In genomic region chr15:56051700-56052099, GRCh38 we compare ENCODE assay signal across 31 cellular contexts.
"Had no signal": no experiment of that assay in that cellular context is flagged by ENCODE, and none has a peak within 500 bp of the region (broad histone marks: within the 10 kb centered on the region; RNA-seq: fewer than 3 reads in every experiment).

No MANE protein-coding gene starts in this region.

- H3K27ac Mint-ChIP-seq: activated CD4-positive, alpha-beta memory T cell treated with anti-CD3 and anti-CD28 coated beads for 36 hours; activated CD4-positive, alpha-beta T cell treated with anti-CD3 and anti-CD28 coated beads for 36 hours; activated CD4-positive, alpha-beta T cell treated with anti-CD3 and anti-CD28 coated beads, Interleukin-2, amount 10 ng/mL, durations not matched to agents 24 days and 14 days; activated CD8-positive, alpha-beta memory T cell treated with anti-CD3 and anti-CD28 coated beads, Interleukin-2, amount 10 ng/mL, durations not matched to agents 7 days and 5 days; activated CD8-positive, alpha-beta T cell treated with anti-CD3 and anti-CD28 coated beads, Interleukin-2, amount 10 ng/mL, durations not matched to agents 7 days and 5 days; activated naive CD4-positive, alpha-beta T cell treated with anti-CD3 and anti-CD28 coated beads, Interleukin-2, amount 10 ng/mL, durations not matched to agents 7 days and 5 days; activated naive CD4-positive, alpha-beta T cell treated with anti-CD3 and anti-CD28 coated beads, Interleukin-2, amount 50 U/mL, for 72 hours; activated naive CD8-positive, alpha-beta T cell treated with anti-CD3 and anti-CD28 coated beads, Interleukin-2, amount 10 ng/mL, durations not matched to agents 7 days and 5 days; activated T-cell treated with anti-CD3 and anti-CD28 coated beads, Interleukin-2, amount 50 U/mL, for 72 hours; dendritic cell treated with granulocyte-macrophage colony-stimulating factor and Interleukin-4, amounts not matched to agents 40 ng/mL and 50 ng/mL, for 4 days; endodermal cell had no signal

- DNase-seq: activated CD4-positive, alpha-beta memory T cell treated with anti-CD3 and anti-CD28 coated beads for 36 hours; activated CD4-positive, alpha-beta T cell treated with anti-CD3 and anti-CD28 coated beads for 36 hours; activated CD4-positive, alpha-beta T cell treated with anti-CD3 and anti-CD28 coated beads, Interleukin-2, amount 10 ng/mL, durations not matched to agents 24 days and 14 days; activated CD4-positive, CD25-positive, alpha-beta regulatory T cell; activated CD4-positive, CD25-positive, alpha-beta regulatory T cell treated with anti-CD3 and anti-CD28 coated beads, Interleukin-2, amount 50 U/mL, for 72 hours; activated CD8-positive, alpha-beta memory T cell treated with anti-CD3 and anti-CD28 coated beads, Interleukin-2, amount 10 ng/mL, durations not matched to agents 7 days and 5 days; activated CD8-positive, alpha-beta memory T cell treated with anti-CD3 and anti-CD28 coated beads, Interleukin-2, amount 50 U/mL, for 4 hours; activated CD8-positive, alpha-beta T cell treated with anti-CD3 and anti-CD28 coated beads, Interleukin-2, amount 10 ng/mL, durations not matched to agents 7 days and 5 days; activated gamma-delta T cell; activated naive CD4-positive, alpha-beta T cell; activated naive CD4-positive, alpha-beta T cell treated with anti-CD3 and anti-CD28 coated beads, Interleukin-2, amount 10 ng/mL, durations not matched to agents 7 days and 5 days; activated naive CD8-positive, alpha-beta T cell treated with anti-CD3 and anti-CD28 coated beads, Interleukin-2, amount 10 ng/mL, durations not matched to agents 7 days and 5 days; activated T-cell treated with anti-CD3 and anti-CD28 coated beads, Interleukin-2, amount 50 U/mL, for 1 hour; activated T-cell treated with anti-CD3 and anti-CD28 coated beads, Interleukin-2, amount 50 U/mL, for 72 hours; amniotic stem cell; anterior cingulate cortex; brain microvascular endothelial cell; dorsolateral prefrontal cortex; effector memory CD4-positive, alpha-beta T cell; endodermal cell; esophagus squamous epithelium; foreskin melanocyte; heart right ventricle; T-helper 2 cell had no signal

- H3K27me3 ChIP-seq: brain microvascular endothelial cell, dorsolateral prefrontal cortex, esophagus squamous epithelium, gastroesophageal sphincter, heart right ventricle had no signal

- H3K36me3 Mint-ChIP-seq: activated CD4-positive, alpha-beta memory T cell treated with anti-CD3 and anti-CD28 coated beads for 36 hours; activated CD8-positive, alpha-beta memory T cell treated with anti-CD3 and anti-CD28 coated beads, Interleukin-2, amount 10 ng/mL, durations not matched to agents 7 days and 5 days; activated naive CD4-positive, alpha-beta T cell treated with anti-CD3 and anti-CD28 coated beads, Interleukin-2, amount 10 ng/mL, durations not matched to agents 7 days and 5 days; activated naive CD4-positive, alpha-beta T cell treated with anti-CD3 and anti-CD28 coated beads, Interleukin-2, amount 50 U/mL, for 72 hours; activated naive CD8-positive, alpha-beta T cell treated with anti-CD3 and anti-CD28 coated beads, Interleukin-2, amount 10 ng/mL, durations not matched to agents 7 days and 5 days had no signal

- H3K27me3 Mint-ChIP-seq: activated CD4-positive, alpha-beta memory T cell treated with anti-CD3 and anti-CD28 coated beads for 36 hours; activated CD4-positive, alpha-beta T cell treated with anti-CD3 and anti-CD28 coated beads for 36 hours; activated CD8-positive, alpha-beta memory T cell treated with anti-CD3 and anti-CD28 coated beads, Interleukin-2, amount 10 ng/mL, durations not matched to agents 7 days and 5 days; activated naive CD4-positive, alpha-beta T cell treated with anti-CD3 and anti-CD28 coated beads, Interleukin-2, amount 10 ng/mL, durations not matched to agents 7 days and 5 days; central memory CD8-positive, alpha-beta T cell had no signal

- ATAC-seq: activated CD4-positive, alpha-beta T cell treated with anti-CD3 and anti-CD28 coated beads for 36 hours; activated CD8-positive, alpha-beta memory T cell treated with anti-CD3 and anti-CD28 coated beads, Interleukin-2, amount 10 ng/mL, durations not matched to agents 7 days and 5 days; activated CD8-positive, alpha-beta T cell treated with anti-CD3 and anti-CD28 coated beads, Interleukin-2, amount 10 ng/mL, durations not matched to agents 7 days and 5 days; activated naive CD4-positive, alpha-beta T cell treated with anti-CD3 and anti-CD28 coated beads, Interleukin-2, amount 50 U/mL, for 72 hours; gastroesophageal sphincter; heart right ventricle had no signal

- H3K36me3 ChIP-seq: brain microvascular endothelial cell, esophagus squamous epithelium, gastroesophageal sphincter, heart right ventricle had no signal

- H3K4me3 Mint-ChIP-seq: activated CD4-positive, alpha-beta memory T cell treated with anti-CD3 and anti-CD28 coated beads for 36 hours; activated CD4-positive, alpha-beta T cell treated with anti-CD3 and anti-CD28 coated beads for 36 hours; activated CD4-positive, alpha-beta T cell treated with anti-CD3 and anti-CD28 coated beads, Interleukin-2, amount 10 ng/mL, durations not matched to agents 24 days and 14 days; activated CD8-positive, alpha-beta memory T cell treated with anti-CD3 and anti-CD28 coated beads, Interleukin-2, amount 10 ng/mL, durations not matched to agents 7 days and 5 days; activated CD8-positive, alpha-beta T cell treated with anti-CD3 and anti-CD28 coated beads, Interleukin-2, amount 10 ng/mL, durations not matched to agents 7 days and 5 days; activated naive CD4-positive, alpha-beta T cell treated with anti-CD3 and anti-CD28 coated beads, Interleukin-2, amount 10 ng/mL, durations not matched to agents 7 days and 5 days; activated naive CD8-positive, alpha-beta T cell treated with anti-CD3 and anti-CD28 coated beads, Interleukin-2, amount 10 ng/mL, durations not matched to agents 7 days and 5 days; activated T-cell treated with anti-CD3 and anti-CD28 coated beads, Interleukin-2, amount 50 U/mL, for 72 hours; central memory CD8-positive, alpha-beta T cell; dendritic cell treated with granulocyte-macrophage colony-stimulating factor and Interleukin-4, amounts not matched to agents 40 ng/mL and 50 ng/mL, for 4 days; endodermal cell had no signal

- H3K4me1 Mint-ChIP-seq: central memory CD8-positive, alpha-beta T cell; endodermal cell had no signal

- H3K4me1 ChIP-seq: esophagus squamous epithelium, heart right ventricle had no signal

- H3K27ac ChIP-seq: brain microvascular endothelial cell, coronary artery, dorsolateral prefrontal cortex, esophagus squamous epithelium, gastroesophageal sphincter, heart right ventricle had no signal

- H3K9me3 Mint-ChIP-seq: activated CD4-positive, alpha-beta memory T cell treated with anti-CD3 and anti-CD28 coated beads for 36 hours; activated CD4-positive, alpha-beta T cell treated with anti-CD3 and anti-CD28 coated beads, Interleukin-2, amount 10 ng/mL, durations not matched to agents 24 days and 14 days; activated naive CD4-positive, alpha-beta T cell treated with anti-CD3 and anti-CD28 coated beads, Interleukin-2, amount 10 ng/mL, durations not matched to agents 7 days and 5 days; activated naive CD4-positive, alpha-beta T cell treated with anti-CD3 and anti-CD28 coated beads, Interleukin-2, amount 50 U/mL, for 72 hours; activated naive CD8-positive, alpha-beta T cell treated with anti-CD3 and anti-CD28 coated beads, Interleukin-2, amount 10 ng/mL, durations not matched to agents 7 days and 5 days; central memory CD8-positive, alpha-beta T cell; dendritic cell treated with granulocyte-macrophage colony-stimulating factor and Interleukin-4, amounts not matched to agents 40 ng/mL and 50 ng/mL, for 4 days; endodermal cell had no signal

- H3K4me3 ChIP-seq: coronary artery, dorsolateral prefrontal cortex, esophagus squamous epithelium, gastroesophageal sphincter, heart right ventricle had no signal

- FAIRE-seq: astrocyte, bronchial epithelial cell had no signal

- H3K9me3 ChIP-seq: esophagus squamous epithelium, gastroesophageal sphincter had no signal
